Comparison of ENCODE assay signal across 9 cellular contexts in genomic region chr12:24901975-24902461, GRCh38. TPM values are rescaled to one million over a fixed set of nuclear protein-coding genes. Genes with fewer than 3 reads are reported as not detected.
DNase-seq lines count a peak whose midpoint lies in the region; ATAC-seq and TF ChIP-seq lines count a peak whose summit lies in the region.
"Had no signal": no experiment of that assay in that cellular context is flagged by ENCODE, and none has a peak within 500 bp of the region (broad histone marks: within the 10 kb centered on the region; RNA-seq: fewer than 3 reads in every experiment).

No MANE protein-coding gene starts in this region.

- H3K4me3 ChIP-seq in AG10803 (ENCODE audit: low read length) = peak overlapping the region; percentile 71
- peak overlapping the region; percentile 61 for H3K4me3 ChIP-seq in SJCRH30
- H3K4me3 ChIP-seq in fibroblast of mammary gland (ENCODE audit: control insufficient read depth, low read depth, low read length) = peak overlapping the region; percentile 55

- no peaks in the 10 kb centered on the region for H3K9me3 ChIP-seq in SJCRH30 (replicated peaks)

- peaks cover 13% of the 10 kb centered on the region for H3K27me3 Mint-ChIP-seq in nephron (ENCODE audit: low read depth)

- ATAC-seq in GM19324 (IDR thresholded peaks at IDR 0.05; ENCODE audit: low FRiP score, unreplicated experiment) (no peak), GM21360 (IDR thresholded peaks at IDR 0.05; ENCODE audit: unreplicated experiment) (no peak)

- H3K4me3 Mint-ChIP-seq in nephron = peak overlapping the region; percentile 87 to 94 (median 91)

- no peaks in the 10 kb centered on the region for H3K9me3 Mint-ChIP-seq in nephron

- no peaks in the 10 kb centered on the region for H3K27me3 ChIP-seq in SJCRH30

- H3K27ac Mint-ChIP-seq in nephron = peak overlapping the region in 2 of 3 experiments; percentile 74 to 79

- TF ChIP-seq CTCF in AG10803 (conservative IDR thresholded peaks at IDR 0.05; ENCODE audit: low read length) (no peak), fibroblast of mammary gland (conservative IDR thresholded peaks at IDR 0.05; ENCODE audit: control insufficient read depth, insufficient read depth, low read depth, low read length) (no peak), nephron (IDR thresholded peaks at IDR 0.05; ENCODE audit: unreplicated experiment in 3 of 3) (no peak)

- peak overlapping the region; percentile 94 for H3K27ac ChIP-seq in SJCRH30
- H3K27ac ChIP-seq: VCaP had no signal

- H3K36me3 Mint-ChIP-seq in nephron (ENCODE audit: low read depth) = peaks cover 13% of the 10 kb centered on the region

- H3K4me1 ChIP-seq in SJCRH30 = peaks cover 30% of the 10 kb centered on the region

- DNase-seq in AG10803 (ENCODE audit: low read depth) = no peak
- DNase-seq in SJCRH30 = peak; percentile 96 to 97
- DNase-seq in fibroblast of mammary gland (ENCODE audit: low read depth) = no peak
- no peak for DNase-seq in GM19240 (ENCODE audit: insufficient read length, low spot score)
- DNase-seq in T-helper 9 cell = no peak

- H3K4me1 Mint-ChIP-seq in nephron = peaks cover 24% of the 10 kb centered on the region

- H3K36me3 ChIP-seq in SJCRH30 = peaks cover 29% of the 10 kb centered on the region

RNA-seq across cellular contexts. Expression of gene BCAT1, which starts 46.9 kb away (rescaled TPM):
- total RNA-seq in SJCRH30 (2014; rRNA removed; shearing (Covaris generic)) = 231 and 239 TPM in 2 replicates

Comparison
In these comparisons a context has a peak if more than half of its experiments do, and no peak if none do; other contexts are left out.
1. DNase-seq: peak in SJCRH30 (2 of 2); none in AG10803 (single experiment), fibroblast of mammary gland (single experiment), GM19240 (single experiment) and T-helper 9 cell (single experiment).
2. Peak in every context shown above with its lines, with median percentiles within 50 percentile points of each other: H3K4me3 ChIP-seq.